ENCODE assay signal across 23 cellular contexts in genomic region chr18:73841661-73842060, GRCh38.
DNase-seq lines count a peak whose midpoint lies in the region; ATAC-seq and TF ChIP-seq lines count a peak whose summit lies in the region.
"Had no signal": no experiment of that assay in that cellular context is flagged by ENCODE, and none has a peak within 500 bp of the region (broad histone marks: within the 10 kb centered on the region; RNA-seq: fewer than 3 reads in every experiment).

No MANE protein-coding gene starts in this region.

- no peaks in the 10 kb centered on the region for H3K9me3 ChIP-seq in OCI-LY7 (ENCODE audit: low read length)
- no peaks in the 10 kb centered on the region for H3K9me3 ChIP-seq in neuron (ENCODE audit: low read length)
- H3K9me3 ChIP-seq: heart right ventricle, tibial nerve had no signal

- H3K9me2 ChIP-seq in OCI-LY7 (ENCODE audit: insufficient read depth, low read length) = no peaks in the 10 kb centered on the region

- H4K20me1 ChIP-seq in OCI-LY7 (ENCODE audit: insufficient read depth, low read length) = no peaks in the 10 kb centered on the region

- H3K79me2 ChIP-seq in OCI-LY7 (ENCODE audit: insufficient read depth, low read depth, low read length) = no peaks in the 10 kb centered on the region
- H3K79me2 ChIP-seq: parathyroid adenoma had no signal

- no peaks in the 10 kb centered on the region for H3K4me1 ChIP-seq in OCI-LY7 (ENCODE audit: insufficient read depth, low read length, poor library complexity, severe bottlenecking)
- peaks cover 6% of the 10 kb centered on the region for H3K4me1 ChIP-seq in neuron (ENCODE audit: insufficient read depth, low read length)

- POLR2A ChIA-PET in OCI-LY7 (lab: Charles Lee) = interaction anchor here (0.6 kb wide), 1 partner anchor 12 kb away, joined by 3 read pairs; no protein-coding TSS in a partner anchor

- no peak overlapping the region for H2AFZ ChIP-seq in OCI-LY7 (ENCODE audit: low read length)
- peak overlapping the region; percentile 12 for H2AFZ ChIP-seq in neuron (ENCODE audit: low read depth, low read length)

- no peak overlapping the region for H3K27ac ChIP-seq in OCI-LY7 (ENCODE audit: low read depth, low read length, poor library complexity, severe bottlenecking)
- H3K27ac ChIP-seq: heart right ventricle, HL-60, parathyroid adenoma, SK-N-MC, skin epidermis, tibial nerve had no signal

- H3K36me3 ChIP-seq in GM06990 (ENCODE audit: control insufficient read depth, insufficient read depth, low read length) (no peaks in the 10 kb centered on the region), OCI-LY7 (ENCODE audit: insufficient read depth, low read length) (no peaks in the 10 kb centered on the region), neuron (ENCODE audit: insufficient read depth, low read length) (no peaks in the 10 kb centered on the region)
- H3K36me3 ChIP-seq: heart right ventricle, tibial nerve had no signal

- no peak for ATAC-seq in GM19467 (IDR thresholded peaks at IDR 0.05; ENCODE audit: unreplicated experiment)
- no peak for ATAC-seq in HG02571 (IDR thresholded peaks at IDR 0.05; ENCODE audit: unreplicated experiment)
- ATAC-seq: activated T-cell treated with anti-CD3 and anti-CD28 coated beads, Interleukin-2, amount 50 U/mL, for 72 hours; CD8-positive, alpha-beta T cell; GM12878; HCT116; heart right ventricle had no signal

- H3K4me2 ChIP-seq in OCI-LY7 (ENCODE audit: low read length) = no peak overlapping the region

- BruUV-seq in OCI-LY7 (replicated peaks; lab: Mats Ljungman, UMichigan) = no TSS peak

- CTCF ChIA-PET in OCI-LY7 (lab: Charles Lee; ENCODE audit: unreplicated experiment) = no interaction called here

- no peak overlapping the region for H3K4me3 ChIP-seq in GM06990 (replicated peaks; ENCODE audit: low read depth, low read length)
- no peak overlapping the region for H3K4me3 ChIP-seq in OCI-LY7 (ENCODE audit: low read depth, low read length, poor library complexity, severe bottlenecking)
- no peak overlapping the region for H3K4me3 ChIP-seq in neuron (ENCODE audit: low read length)
- H3K4me3 ChIP-seq: GM12878, heart right ventricle, skin epidermis, tibial nerve had no signal

- intact Hi-C loops in OCI-LY7 (cut with micrococcal nuclease; ENCODE audit: unreplicated experiment) = loop anchor here (5.0 kb wide), 1 partner anchor 1079 kb away; no protein-coding TSS in a partner anchor

- H3K27me3 ChIP-seq in GM06990 (replicated peaks; ENCODE audit: control insufficient read depth, insufficient read depth, low read length) (no peaks in the 10 kb centered on the region), neuron (ENCODE audit: insufficient read depth, low read length) (no peaks in the 10 kb centered on the region)
- H3K27me3 ChIP-seq: tibial nerve had no signal

- DNase-seq in GM06990 (ENCODE audit: extremely low read depth, insufficient read length) (no peak), OCI-LY7 (ENCODE audit: low spot score) (no peak), dermis blood vessel endothelial cell (peak; percentile 20), GM20000 (ENCODE audit: low spot score) (no peak), SIG-M5 treated with dmso at 0.1 percent for 504 hours (lab: John Stamatoyannopoulos, UW; ENCODE audit: unreplicated experiment) (no peak)
- DNase-seq: activated CD4-positive, alpha-beta T cell treated with anti-CD3 and anti-CD28 coated beads, Interleukin-2, amount 50 U/mL, for 48 hours; activated naive CD8-positive, alpha-beta T cell treated with anti-CD3 and anti-CD28 coated beads, Interleukin-2, amount 10 ng/mL, durations not matched to agents 7 days and 5 days; activated T-cell treated with anti-CD3 and anti-CD28 coated beads, Interleukin-2, amount 50 U/mL, for 72 hours; CD8-positive, alpha-beta T cell; heart right ventricle; KBM-7; NCI-H1436; NCI-H345 had no signal

- TF ChIP-seq CTCF in GM06990 (IDR thresholded peaks at IDR 0.05; ENCODE audit: insufficient read depth, low read length, poor library complexity, severe bottlenecking) (peak; percentile 3), OCI-LY7 (conservative IDR thresholded peaks at IDR 0.05; ENCODE audit: low read length) (0 out of 2 replicates have a peak, but pooled peaks have one; percentile 24), GM20000 (IDR thresholded peaks at IDR 0.05; ENCODE audit: extremely low read depth, missing control alignments) (no peak)
